In the genomic region with DNA sequence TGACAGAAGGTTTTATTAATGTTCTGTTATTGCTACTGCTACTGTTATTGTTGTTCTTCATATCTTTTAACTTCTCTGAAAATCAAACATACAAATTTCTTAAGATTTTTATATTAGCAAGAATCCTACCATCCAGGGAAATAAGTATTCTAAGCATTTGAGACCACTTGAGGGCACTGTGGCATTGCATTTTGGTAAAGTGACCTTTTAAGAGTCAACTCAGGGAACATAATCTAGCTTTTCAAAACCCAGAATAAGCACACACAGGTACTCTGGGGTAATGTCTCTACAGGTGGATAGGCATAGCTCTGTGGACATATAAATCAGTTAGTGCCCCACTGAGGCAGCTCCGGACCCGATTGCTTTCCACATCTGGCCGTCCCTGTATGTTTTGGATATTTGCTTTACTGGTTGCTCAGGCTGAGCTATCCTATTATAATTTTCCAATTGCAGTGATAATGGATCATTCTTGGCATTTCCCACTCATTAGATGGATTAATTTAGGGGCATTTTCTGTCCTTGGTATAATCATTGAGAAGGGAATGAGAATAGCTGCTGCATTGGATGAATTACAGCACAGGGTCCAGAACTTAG, we compare ENCODE assay signal across 9 cellular contexts.
A peak's percentile ranks its signal among the peaks of the same experiment; 100 is the strongest.
DNase-seq lines count a peak whose midpoint lies in the region; ATAC-seq, FAIRE-seq and TF ChIP-seq lines count a peak whose summit lies in the region.
"Had no signal": no experiment of that assay in that cellular context is flagged by ENCODE, and none has a peak within 500 bp of the region (broad histone marks: within the 10 kb centered on the region; RNA-seq: fewer than 3 reads in every experiment).

No MANE protein-coding gene starts in this region.

- no peaks in the 10 kb centered on the region for H3K27me3 ChIP-seq in GM12878 (replicated peaks in 1 of 2; ENCODE audit: control insufficient read depth in 2 of 2, insufficient read depth in 2 of 2, low read length in 1 of 2)

- no peaks in the 10 kb centered on the region for H3K4me1 ChIP-seq in GM12878 (ENCODE audit: control insufficient read depth, insufficient read depth, low read length)

- BruUV-seq in GM12878 (replicated peaks; lab: Mats Ljungman, UMichigan): no TSS peak

- peaks cover 24% of the 10 kb centered on the region for H3K9me3 Mint-ChIP-seq in activated CD4-positive, alpha-beta T cell treated with anti-CD3 and anti-CD28 coated beads for 36 hours (ENCODE audit: low read depth)

- peak; percentile 34; the same call in 1 of the 2 replicates for TF ChIP-seq RAD21 in GM12878 (IDR thresholded peaks at IDR 0.05; ENCODE audit: insufficient read depth, low read depth, low read length)

- SMC1A ChIA-PET in GM12878 (lab: Charles Lee; ENCODE audit: uncharacterized antibody, unreplicated experiment): interaction anchor here (0.6 to 1.9 kb wide), 6 partner anchors 10 to 823 kb away, joined by 3 to 4 read pairs (median 4); no protein-coding TSS in a partner anchor

- TF ChIP-seq POLR2A in GM12878 (IDR thresholded peaks at IDR 0.05; ENCODE audit: low read depth, low read length): no peak

- FAIRE-seq in GM12878 (lab: Jason Lieb, UNC): no peak

- in situ Hi-C loops in GM12878 (cut with MboI): no loop called here

- H2AFZ ChIP-seq in GM12878 (ENCODE audit: control insufficient read depth, low read depth, low read length): no peak overlapping the region

- no peak; a peak in 1 of 6 replicates for TF ChIP-seq CTCF in GM12878 (IDR thresholded peaks at IDR 0.05 in 2 of 3, conservative IDR thresholded peaks at IDR 0.05 in 1 of 3; ENCODE audit: control insufficient read depth in 2 of 3, extremely low read depth in 1 of 3, insufficient read depth in 1 of 3, low read depth in 3 of 3, low read length in 3 of 3)

- no peaks in the 10 kb centered on the region for H3K36me3 ChIP-seq in GM12878 (ENCODE audit: control insufficient read depth in 2 of 2, insufficient read depth in 2 of 2, low read length in 1 of 2)

- ATAC-seq in GM12878: 0 out of 3 replicates have a peak, but pooled peaks have one; percentile 29
- ATAC-seq in HG02763 (IDR thresholded peaks at IDR 0.05; ENCODE audit: unreplicated experiment): no peak
- no peak for ATAC-seq in activated CD4-positive, alpha-beta T cell treated with anti-CD3 and anti-CD28 coated beads for 36 hours
- no peak for ATAC-seq in HG03025 (IDR thresholded peaks at IDR 0.05; ENCODE audit: low FRiP score, unreplicated experiment)
- ATAC-seq in HG03175 (IDR thresholded peaks at IDR 0.05; ENCODE audit: unreplicated experiment): no peak

- H3K27me3 Mint-ChIP-seq in activated CD4-positive, alpha-beta T cell treated with anti-CD3 and anti-CD28 coated beads for 36 hours: no peaks in the 10 kb centered on the region

- H3K79me2 ChIP-seq in GM12878 (ENCODE audit: control insufficient read depth, insufficient read depth, low read length): no peaks in the 10 kb centered on the region

- DNase-seq in DMS53 (lab: John Stamatoyannopoulos, UW) (peak; percentile 76), NCI-H146 (lab: John Stamatoyannopoulos, UW) (peak; percentile 65), GM12878 (ENCODE audit: low read depth, low spot score) (no peak), left kidney (ENCODE audit: low read depth, low spot score) (peak; percentile 80)
- DNase-seq in activated CD4-positive, alpha-beta T cell treated with anti-CD3 and anti-CD28 coated beads for 36 hours: no peak

- no peak overlapping the region for H3K4me3 ChIP-seq in GM12878

- H3K9ac ChIP-seq in GM12878 (ENCODE audit: control insufficient read depth, insufficient read depth, low read length): no peak overlapping the region

- intact Hi-C loops in GM12878 (cut with micrococcal nuclease; ENCODE audit: unreplicated experiment): no loop called here
- intact Hi-C loops in activated CD4-positive, alpha-beta T cell treated with anti-CD3 and anti-CD28 coated beads for 36 hours (cut with DNase I, micrococcal nuclease): no loop called here

- H3K27ac ChIP-seq in GM12878 (ENCODE audit: control insufficient read depth, insufficient read depth): no peak overlapping the region
- H3K27ac ChIP-seq: HL-60 had no signal

- 47% methylated on average over 3 of the region's 3 CpGs for WGBS in GM12878 (ENCODE audit: insufficient coverage, insufficient replicate concordance, low lambda C conversion rate, missing lambda C conversion rate)

- RAD21 ChIA-PET in GM12878 (lab: Charles Lee; ENCODE audit: unreplicated experiment): interaction anchor here (1.1 to 1.7 kb wide), 2 partner anchors 11 to 592 kb away, joined by 3 read pairs; no protein-coding TSS in a partner anchor

- no peak overlapping the region for H3K4me3 Mint-ChIP-seq in activated CD4-positive, alpha-beta T cell treated with anti-CD3 and anti-CD28 coated beads for 36 hours

- no peaks in the 10 kb centered on the region for H3K36me3 Mint-ChIP-seq in activated CD4-positive, alpha-beta T cell treated with anti-CD3 and anti-CD28 coated beads for 36 hours (ENCODE audit: low read depth)

- POLR2A ChIA-PET in GM12878 (lab: Charles Lee): no interaction called here
- POLR2A ChIA-PET in activated CD4-positive, alpha-beta T cell treated with anti-CD3 and anti-CD28 coated beads for 36 hours (lab: Charles Lee): interaction anchor here (0.6 kb wide), 1 partner anchor 180 kb away, joined by 9 read pairs; no protein-coding TSS in a partner anchor

- H3K9me3 ChIP-seq in GM12878 (replicated peaks; ENCODE audit: control insufficient read depth, insufficient read depth, low read length): no peaks in the 10 kb centered on the region

- H3K4me1 Mint-ChIP-seq in activated CD4-positive, alpha-beta T cell treated with anti-CD3 and anti-CD28 coated beads for 36 hours: no peaks in the 10 kb centered on the region

- no peaks in the 10 kb centered on the region for H4K20me1 ChIP-seq in GM12878 (ENCODE audit: control insufficient read depth, insufficient read depth)

- no peak overlapping the region for H3K27ac Mint-ChIP-seq in activated CD4-positive, alpha-beta T cell treated with anti-CD3 and anti-CD28 coated beads for 36 hours

- TF ChIP-seq EP300 in GM12878 (IDR thresholded peaks at IDR 0.05; ENCODE audit: borderline replicate concordance in 1 of 2, control insufficient read depth in 1 of 2, low read depth in 2 of 2, low read length in 2 of 2): no peak

- H3K4me2 ChIP-seq in GM12878 (ENCODE audit: control insufficient read depth, insufficient read depth): no peak overlapping the region

- CTCF ChIA-PET in GM12878 (lab: Yijun Ruan, JAX): interaction anchor here (0.7 to 2.2 kb wide), 7 partner anchors 9 to 1657 kb away, joined by 3 to 11 read pairs (median 3); no protein-coding TSS in a partner anchor
- CTCF ChIA-PET in activated CD4-positive, alpha-beta T cell treated with anti-CD3 and anti-CD28 coated beads for 36 hours (lab: Charles Lee): interaction anchor here (0.5 kb wide), 1 partner anchor 668 kb away, joined by 3 read pairs; no protein-coding TSS in a partner anchor

TF ChIP-seq in GM12878, 131 proteins besides CTCF, POLR2A, EP300 and RAD21:
- TF ChIP-seq BMI1 (IDR thresholded peaks at IDR 0.05; ENCODE audit: borderline replicate concordance) (no peak), SMC3 (IDR thresholded peaks at IDR 0.05; ENCODE audit: borderline replicate concordance, low read length) (0 out of 2 replicates have a peak, but pooled peaks have one; percentile 9)
- TF ChIP-seq, protein P1, sequence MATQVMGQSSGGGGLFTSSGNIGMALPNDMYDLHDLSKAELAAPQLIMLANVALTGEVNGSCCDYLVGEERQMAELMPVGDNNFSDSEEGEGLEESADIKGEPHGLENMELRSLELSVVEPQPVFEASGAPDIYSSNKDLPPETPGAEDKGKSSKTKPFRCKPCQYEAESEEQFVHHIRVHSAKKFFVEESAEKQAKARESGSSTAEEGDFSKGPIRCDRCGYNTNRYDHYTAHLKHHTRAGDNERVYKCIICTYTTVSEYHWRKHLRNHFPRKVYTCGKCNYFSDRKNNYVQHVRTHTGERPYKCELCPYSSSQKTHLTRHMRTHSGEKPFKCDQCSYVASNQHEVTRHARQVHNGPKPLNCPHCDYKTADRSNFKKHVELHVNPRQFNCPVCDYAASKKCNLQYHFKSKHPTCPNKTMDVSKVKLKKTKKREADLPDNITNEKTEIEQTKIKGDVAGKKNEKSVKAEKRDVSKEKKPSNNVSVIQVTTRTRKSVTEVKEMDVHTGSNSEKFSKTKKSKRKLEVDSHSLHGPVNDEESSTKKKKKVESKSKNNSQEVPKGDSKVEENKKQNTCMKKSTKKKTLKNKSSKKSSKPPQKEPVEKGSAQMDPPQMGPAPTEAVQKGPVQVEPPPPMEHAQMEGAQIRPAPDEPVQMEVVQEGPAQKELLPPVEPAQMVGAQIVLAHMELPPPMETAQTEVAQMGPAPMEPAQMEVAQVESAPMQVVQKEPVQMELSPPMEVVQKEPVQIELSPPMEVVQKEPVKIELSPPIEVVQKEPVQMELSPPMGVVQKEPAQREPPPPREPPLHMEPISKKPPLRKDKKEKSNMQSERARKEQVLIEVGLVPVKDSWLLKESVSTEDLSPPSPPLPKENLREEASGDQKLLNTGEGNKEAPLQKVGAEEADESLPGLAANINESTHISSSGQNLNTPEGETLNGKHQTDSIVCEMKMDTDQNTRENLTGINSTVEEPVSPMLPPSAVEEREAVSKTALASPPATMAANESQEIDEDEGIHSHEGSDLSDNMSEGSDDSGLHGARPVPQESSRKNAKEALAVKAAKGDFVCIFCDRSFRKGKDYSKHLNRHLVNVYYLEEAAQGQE (IDR thresholded peaks at IDR 0.05; ENCODE audit: low read depth, low read length): no peak
TF ChIP-seq in GM12878: peak in this region for 1.

Comparison
In these comparisons a context has a peak if more than half of its experiments do, and no peak if none do; other contexts are left out.
1. DNase-seq: peak in DMS53 (single experiment), NCI-H146 (single experiment) and left kidney (single experiment); none in GM12878 (single experiment) and activated CD4-positive, alpha-beta T cell treated with anti-CD3 and anti-CD28 coated beads for 36 hours (single experiment).